In genomic region chr21:15408089-15408488, GRCh38 we compare ENCODE assay signal across 14 cellular contexts.
DNase-seq lines count a peak whose midpoint lies in the region; ATAC-seq and TF ChIP-seq lines count a peak whose summit lies in the region.
"Had no signal": no experiment of that assay in that cellular context is flagged by ENCODE, and none has a peak within 500 bp of the region (broad histone marks: within the 10 kb centered on the region; RNA-seq: fewer than 3 reads in every experiment).

No MANE protein-coding gene starts in this region.

- H3K4me1 Mint-ChIP-seq in activated T-cell treated with anti-CD3 and anti-CD28 coated beads, Interleukin-2, amount 50 U/mL, for 4 hours (ENCODE audit: low read depth): no peaks in the 10 kb centered on the region

- H3K4me1 ChIP-seq in suprapubic skin (no peaks in the 10 kb centered on the region), PC-3 (ENCODE audit: insufficient read depth, low read length) (no peaks in the 10 kb centered on the region)
- H3K4me1 ChIP-seq: pancreas, upper lobe of right lung had no signal

- H3K36me3 Mint-ChIP-seq in activated T-cell treated with anti-CD3 and anti-CD28 coated beads, Interleukin-2, amount 50 U/mL, for 4 hours (ENCODE audit: insufficient read depth): no peaks in the 10 kb centered on the region

- H4K20me1 ChIP-seq in PC-3 (ENCODE audit: low read length): no peaks in the 10 kb centered on the region

- CTCF ChIA-PET in GM10248 (lab: Yijun Ruan, JAX): interaction anchor here (1.0 to 1.5 kb wide), 2 partner anchors 11 to 75 kb away, joined by 3 to 4 read pairs; no protein-coding TSS in a partner anchor
- CTCF ChIA-PET in PC-3 (lab: Charles Lee): no interaction called here

- BruUV-seq in PC-3 (replicated peaks; lab: Mats Ljungman, UMichigan): no TSS peak

- H3K4me3 Mint-ChIP-seq in activated T-cell treated with anti-CD3 and anti-CD28 coated beads, Interleukin-2, amount 50 U/mL, for 4 hours: no peak overlapping the region
- H3K4me3 Mint-ChIP-seq: T-helper 1 cell treated with Interleukin-12 subunit alpha and Interleukin-12 subunit beta and Interleukin-4 antibody, amounts not matched to agents 30 μg/mL and 1 μg/mL, for 36 hours had no signal

- 0 out of 2 replicates have a peak, but pooled peaks cover 6% of the 10 kb centered on the region for H3K9me2 ChIP-seq in PC-3 (replicated peaks; ENCODE audit: low read length)

- H3K27ac ChIP-seq in suprapubic skin (no peak overlapping the region), PC-3 (ENCODE audit: low read length) (no peak overlapping the region)
- H3K27ac ChIP-seq: dorsolateral prefrontal cortex, pancreas, PC-9, upper lobe of right lung had no signal

- peak; percentile 26 for DNase-seq in GM10248 (ENCODE audit: extremely low spot score)
- DNase-seq in activated T-cell treated with anti-CD3 and anti-CD28 coated beads, Interleukin-2, amount 50 U/mL, for 4 hours: no peak
- DNase-seq in suprapubic skin (ENCODE audit: low spot score in 2 of 2): no peak
- DNase-seq in PC-3: no peak
- DNase-seq in NCI-H1436 (lab: John Stamatoyannopoulos, UW): no peak
- DNase-seq: activated gamma-delta T cell treated with Interleukin-2 at 50 U/mL for 16 hours, dorsolateral prefrontal cortex, pancreas, PC-9, upper lobe of right lung had no signal

- H3K27me3 ChIP-seq in suprapubic skin (no peaks in the 10 kb centered on the region), PC-3 (ENCODE audit: low read length) (no peaks in the 10 kb centered on the region)
- H3K27me3 ChIP-seq: dorsolateral prefrontal cortex, pancreas, upper lobe of right lung had no signal

- no peak overlapping the region for H3K9ac ChIP-seq in PC-3 (ENCODE audit: low read length)

- POLR2A ChIA-PET in GM10248 (lab: Yijun Ruan, JAX) (interaction anchor here (0.7 kb wide), 1 partner anchor 169 kb away, joined by 6 read pairs; no protein-coding TSS in a partner anchor), PC-3 (lab: Charles Lee; ENCODE audit: unreplicated experiment) (no interaction called here)

- no peaks in the 10 kb centered on the region for H3K27me3 Mint-ChIP-seq in activated T-cell treated with anti-CD3 and anti-CD28 coated beads, Interleukin-2, amount 50 U/mL, for 4 hours (ENCODE audit: low read depth)

- TF ChIP-seq CTCF in GM10248 (IDR thresholded peaks at IDR 0.05; ENCODE audit: control extremely low read depth, extremely low read depth, low read depth, missing control alignments): no peak
- TF ChIP-seq CTCF in suprapubic skin (IDR thresholded peaks at IDR 0.05): no peak
- TF ChIP-seq CTCF in PC-3 (conservative IDR thresholded peaks at IDR 0.05; ENCODE audit: low read depth, low read length): no peak

- no peak overlapping the region for H3K4me2 ChIP-seq in PC-3 (ENCODE audit: low read length)
- H3K4me2 ChIP-seq: PC-9 had no signal

- intact Hi-C loops in PC-3 (cut with micrococcal nuclease): no loop called here

- ATAC-seq in GM19035 (IDR thresholded peaks at IDR 0.05; ENCODE audit: unreplicated experiment) (peak; percentile 89), HG02571 (IDR thresholded peaks at IDR 0.05; ENCODE audit: unreplicated experiment) (peak; percentile 83), HG03432 (IDR thresholded peaks at IDR 0.05; ENCODE audit: unreplicated experiment) (peak; percentile 98), PC-3 (no peak)
- no peak for ATAC-seq in activated T-cell treated with anti-CD3 and anti-CD28 coated beads, Interleukin-2, amount 50 U/mL, for 4 hours
- ATAC-seq: pancreas, upper lobe of right lung had no signal

- H3K79me2 ChIP-seq in PC-3 (ENCODE audit: low read length): no peaks in the 10 kb centered on the region

- H3K9me3 ChIP-seq in suprapubic skin: no peaks in the 10 kb centered on the region
- no peaks in the 10 kb centered on the region for H3K9me3 ChIP-seq in PC-3 (ENCODE audit: low read length)
- H3K9me3 ChIP-seq: pancreas, upper lobe of right lung had no signal

- TF ChIP-seq POLR2A in suprapubic skin (IDR thresholded peaks at IDR 0.05): no peak

- no peaks in the 10 kb centered on the region for H3F3A ChIP-seq in PC-3 (ENCODE audit: low read length, unreplicated experiment)

- H3K9me3 Mint-ChIP-seq in activated T-cell treated with anti-CD3 and anti-CD28 coated beads, Interleukin-2, amount 50 U/mL, for 4 hours: peaks cover 14% of the 10 kb centered on the region

- no peak for TF ChIP-seq EP300 in suprapubic skin (IDR thresholded peaks at IDR 0.05)

- 96% methylated on average over 2 of the region's 2 CpGs for WGBS in suprapubic skin

- H3K36me3 ChIP-seq in suprapubic skin: no peaks in the 10 kb centered on the region
- H3K36me3 ChIP-seq in PC-3 (ENCODE audit: low read depth, low read length): no peaks in the 10 kb centered on the region
- H3K36me3 ChIP-seq: pancreas, upper lobe of right lung had no signal

- no peak overlapping the region for H2AFZ ChIP-seq in PC-3 (ENCODE audit: low read length)
- H2AFZ ChIP-seq: PC-9 had no signal

- H3K4me3 ChIP-seq in suprapubic skin (no peak overlapping the region), PC-3 (ENCODE audit: low read length) (no peak overlapping the region)
- H3K4me3 ChIP-seq: dorsolateral prefrontal cortex, pancreas, PC-9, upper lobe of right lung had no signal

Comparison
In these comparisons a context has a peak if more than half of its experiments do, and no peak if none do; other contexts are left out.
1. ATAC-seq: peak in GM19035 (single experiment), HG02571 (single experiment) and HG03432 (single experiment); none in activated T-cell treated with anti-CD3 and anti-CD28 coated beads, Interleukin-2, amount 50 U/mL, for 4 hours (0 of 2) and PC-3 (single experiment).